ENCODE assay signal across 8 cellular contexts in the genomic region with DNA sequence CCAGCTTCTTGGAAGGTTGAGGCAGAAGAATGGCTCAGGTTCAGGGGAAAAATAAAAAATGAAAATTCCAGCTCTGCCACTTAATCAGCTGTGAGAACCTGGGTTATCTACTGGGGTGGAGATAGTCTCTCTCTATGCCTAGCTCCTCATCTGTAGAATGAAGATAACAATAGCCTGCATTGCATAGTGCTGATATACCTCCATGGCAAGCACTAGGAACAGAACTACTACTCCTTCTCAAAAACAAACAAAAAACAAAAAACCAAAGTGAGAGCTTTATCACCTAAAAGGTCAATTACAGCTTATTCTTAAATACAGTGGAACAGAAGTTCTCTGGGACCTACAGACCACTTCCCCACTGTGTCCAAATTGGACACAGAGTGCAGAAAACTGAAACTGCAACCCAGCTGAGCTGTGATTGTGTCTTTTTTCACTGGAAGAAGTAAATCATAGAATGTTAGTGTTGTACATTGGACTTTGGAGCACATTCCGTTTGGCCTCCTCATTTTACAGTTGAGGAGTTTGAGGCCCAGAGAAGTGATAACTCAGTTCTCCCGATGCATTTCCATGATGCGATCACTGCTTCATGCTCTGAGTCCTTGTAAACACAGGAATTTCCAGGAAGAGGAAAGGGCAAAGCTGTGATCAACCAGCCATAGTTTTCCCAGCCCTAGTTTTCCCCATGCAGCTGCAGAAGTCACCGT. TPM values are rescaled to one million over a fixed set of nuclear protein-coding genes. Genes with fewer than 3 reads are reported as not detected.
DNase-seq lines count a peak whose midpoint lies in the region; ATAC-seq and TF ChIP-seq lines count a peak whose summit lies in the region.

No MANE protein-coding gene starts in this region.

- H3K27me3 ChIP-seq in DOHH2 (ENCODE audit: control insufficient read depth, low read length) (no peaks in the 10 kb centered on the region), mucosa of stomach (ENCODE audit: control insufficient read depth, insufficient read depth, low read length) (no peaks in the 10 kb centered on the region), tibial nerve (no peaks in the 10 kb centered on the region)

- H3K27ac ChIP-seq in DOHH2 (ENCODE audit: low read depth, low read length) (no peak overlapping the region), tibial nerve (peak overlapping the region in 1 of 4 donors; percentile 10)

- H3K9me2 ChIP-seq in DOHH2 (replicated peaks; ENCODE audit: control insufficient read depth, low read length): no peaks in the 10 kb centered on the region

- no peaks in the 10 kb centered on the region for H3K79me2 ChIP-seq in DOHH2 (ENCODE audit: control insufficient read depth, low read length)

- H3K4me3 Mint-ChIP-seq in activated naive CD8-positive, alpha-beta T cell treated with anti-CD3 and anti-CD28 coated beads, Interleukin-2, amount 50 U/mL, for 24 hours: peak overlapping the region; percentile 13

- H3K9me3 Mint-ChIP-seq in activated naive CD8-positive, alpha-beta T cell treated with anti-CD3 and anti-CD28 coated beads, Interleukin-2, amount 50 U/mL, for 24 hours: peaks cover 10% of the 10 kb centered on the region

- H3K4me3 ChIP-seq in DOHH2 (ENCODE audit: low read length): 0 out of 2 replicates have a peak overlapping the region, but pooled peaks have one; percentile 3
- peak overlapping the region; percentile 35 for H3K4me3 ChIP-seq in mucosa of stomach (ENCODE audit: low read length)
- H3K4me3 ChIP-seq in tibial nerve: peak overlapping the region in 2 of 4 donors; percentile 13 to 29

- H3K9me3 ChIP-seq in DOHH2 (ENCODE audit: control insufficient read depth, insufficient read depth, low read length): no peaks in the 10 kb centered on the region
- no peaks in the 10 kb centered on the region for H3K9me3 ChIP-seq in mucosa of stomach (ENCODE audit: control insufficient read depth, low read length)
- H3K9me3 ChIP-seq in tibial nerve: no peaks in the 10 kb centered on the region

- no peak overlapping the region for H3K27ac Mint-ChIP-seq in activated naive CD8-positive, alpha-beta T cell treated with anti-CD3 and anti-CD28 coated beads, Interleukin-2, amount 50 U/mL, for 24 hours

- H3K4me1 ChIP-seq in DOHH2 (ENCODE audit: control insufficient read depth, low read length): peaks cover 7% of the 10 kb centered on the region
- H3K4me1 ChIP-seq in mucosa of stomach (ENCODE audit: control insufficient read depth, insufficient read depth, low read length): peaks cover 10% of the 10 kb centered on the region
- H3K4me1 ChIP-seq in tibial nerve: peaks cover 0 to 18% (median 2%) of the 10 kb centered on the region in 4 donors

- no peak for DNase-seq in activated naive CD8-positive, alpha-beta T cell treated with anti-CD3 and anti-CD28 coated beads, Interleukin-2, amount 50 U/mL, for 24 hours
- DNase-seq in GF-D8 (lab: John Stamatoyannopoulos, UW) (no peak), tibial nerve (ENCODE audit: low spot score in 2 of 2) (no peak), HCEC 1CT (no peak), 8988T (no peak)

- H3K36me3 Mint-ChIP-seq in activated naive CD8-positive, alpha-beta T cell treated with anti-CD3 and anti-CD28 coated beads, Interleukin-2, amount 50 U/mL, for 24 hours (ENCODE audit: low read depth): peaks cover 14% of the 10 kb centered on the region

- TF ChIP-seq CTCF in DOHH2 (IDR thresholded peaks at IDR 0.05; ENCODE audit: low read depth, low read length, poor library complexity, severe bottlenecking): no peak
- no peak for TF ChIP-seq CTCF in tibial nerve (IDR thresholded peaks at IDR 0.05)

- TF ChIP-seq EP300 in tibial nerve (IDR thresholded peaks at IDR 0.05): no peak

- peaks cover 17% of the 10 kb centered on the region for H3K4me1 Mint-ChIP-seq in activated naive CD8-positive, alpha-beta T cell treated with anti-CD3 and anti-CD28 coated beads, Interleukin-2, amount 50 U/mL, for 24 hours

- H3K36me3 ChIP-seq in DOHH2 (ENCODE audit: control insufficient read depth, low read length) (peaks cover 19% of the 10 kb centered on the region), mucosa of stomach (ENCODE audit: control insufficient read depth, insufficient read depth, low read length) (no peaks in the 10 kb centered on the region), tibial nerve (no peaks in the 10 kb centered on the region)

- WGBS in tibial nerve, 2 donors: 85% methylated on average over 4 of the region's 4 CpGs

- peak overlapping the region; percentile 30; the same call in 1 of the 2 replicates for H3K4me2 ChIP-seq in DOHH2 (ENCODE audit: low read length)

- no peaks in the 10 kb centered on the region for H3F3A ChIP-seq in DOHH2 (ENCODE audit: control insufficient read depth, insufficient read depth)

- no peak for TF ChIP-seq POLR2A in tibial nerve (IDR thresholded peaks at IDR 0.05)

- ATAC-seq in HG02759 (IDR thresholded peaks at IDR 0.05; ENCODE audit: unreplicated experiment): peak; percentile 34
- ATAC-seq in activated naive CD8-positive, alpha-beta T cell treated with anti-CD3 and anti-CD28 coated beads, Interleukin-2, amount 50 U/mL, for 24 hours: no peak

- H3K27me3 Mint-ChIP-seq in activated naive CD8-positive, alpha-beta T cell treated with anti-CD3 and anti-CD28 coated beads, Interleukin-2, amount 50 U/mL, for 24 hours: peaks cover 2% of the 10 kb centered on the region

- H3K9ac ChIP-seq in mucosa of stomach (ENCODE audit: low read length): peak overlapping the region; percentile 65

- H4K20me1 ChIP-seq in DOHH2 (ENCODE audit: control insufficient read depth, insufficient read depth, low read depth, low read length): 0 out of 2 replicates have a peak, but pooled peaks cover 3% of the 10 kb centered on the region

RNA-seq across cellular contexts. Expression of a gene that starts 23.3 kb away (rescaled TPM):
- 1 to 10 TPM in 1 of 4 donors, under 1 TPM in 2, not detected in 1; 0.30 to 4.7 (median 0.84) TPM for total RNA-seq in tibial nerve
